Comparison of ENCODE assay signal across 1 cellular context in the genomic region with DNA sequence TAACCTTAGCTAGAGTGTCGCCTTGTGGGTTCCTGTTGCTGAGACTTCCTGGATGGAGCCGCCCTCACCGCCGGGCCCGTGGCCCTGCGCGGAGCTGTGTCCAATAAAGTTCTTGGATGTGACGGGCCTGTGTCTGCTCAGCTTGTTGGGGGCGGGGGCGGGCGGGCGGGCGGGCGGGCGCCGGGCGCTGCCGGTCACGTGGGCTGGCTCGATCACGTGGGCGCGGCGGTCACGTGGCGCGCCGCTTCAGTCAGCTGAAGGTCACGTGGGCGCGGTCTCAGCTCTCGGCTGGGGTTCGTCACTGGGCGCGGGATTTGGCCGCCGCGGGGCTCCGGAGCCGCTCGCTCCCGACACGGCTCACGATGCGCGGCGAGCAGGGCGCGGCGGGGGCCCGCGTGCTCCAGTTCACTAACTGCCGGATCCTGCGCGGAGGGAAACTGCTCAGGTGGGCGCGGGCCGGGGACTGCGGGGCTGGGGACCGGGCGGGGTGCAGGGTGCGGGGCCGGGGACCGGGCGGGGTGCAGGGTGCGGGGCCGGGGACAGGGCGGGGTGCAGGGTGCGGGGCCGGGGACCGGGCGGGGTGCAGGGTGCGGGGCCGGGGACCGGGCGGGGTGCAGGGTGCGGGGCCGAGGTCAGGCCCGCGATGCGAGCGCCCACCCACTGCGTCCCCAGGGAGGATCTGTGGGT.
TF ChIP-seq lines count a peak whose summit lies in the region.

A gene with protein sequence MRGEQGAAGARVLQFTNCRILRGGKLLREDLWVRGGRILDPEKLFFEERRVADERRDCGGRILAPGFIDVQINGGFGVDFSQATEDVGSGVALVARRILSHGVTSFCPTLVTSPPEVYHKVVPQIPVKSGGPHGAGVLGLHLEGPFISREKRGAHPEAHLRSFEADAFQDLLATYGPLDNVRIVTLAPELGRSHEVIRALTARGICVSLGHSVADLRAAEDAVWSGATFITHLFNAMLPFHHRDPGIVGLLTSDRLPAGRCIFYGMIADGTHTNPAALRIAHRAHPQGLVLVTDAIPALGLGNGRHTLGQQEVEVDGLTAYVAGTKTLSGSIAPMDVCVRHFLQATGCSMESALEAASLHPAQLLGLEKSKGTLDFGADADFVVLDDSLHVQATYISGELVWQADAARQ (plus strand): TSS at position 275 of the 687 bp plus-strand sequence. CDS start 88 bp downstream, at position 363.

TF ChIP-seq in GM12878, 131 proteins besides CTCF, POLR2A, EP300 and RAD21 (continued from another document and continues in another):
- TF ChIP-seq JUNB (IDR thresholded peaks at IDR 0.05) (no peak), ZNF207 (IDR thresholded peaks at IDR 0.05; ENCODE audit: borderline replicate concordance) (no peak), BMI1 (IDR thresholded peaks at IDR 0.05; ENCODE audit: borderline replicate concordance) (no peak), ATF7 (IDR thresholded peaks at IDR 0.05; ENCODE audit: low read depth) (no peak), CBFB (IDR thresholded peaks at IDR 0.05; ENCODE audit: low read depth) (no peak), PRDM15 (CRISPR knock-in tag; IDR thresholded peaks at IDR 0.05) (no peak), FOXK2 (IDR thresholded peaks at IDR 0.05) (no peak), SMAD5 (IDR thresholded peaks at IDR 0.05; ENCODE audit: low read depth) (no peak), TAF1 (IDR thresholded peaks at IDR 0.05; ENCODE audit: borderline replicate concordance, low read depth, low read length) (peak; percentile 63), BRCA1 (IDR thresholded peaks at IDR 0.05; ENCODE audit: low read depth, low read length) (peak; percentile 43), CBX3 (IDR thresholded peaks at IDR 0.05; ENCODE audit: borderline replicate concordance, low read depth) (no peak), MAX (IDR thresholded peaks at IDR 0.05; ENCODE audit: low read depth, low read length) (peak; percentile 98), ATF3 (IDR thresholded peaks at IDR 0.05; ENCODE audit: borderline replicate concordance, extremely low read depth, low read depth, low read length) (peak; percentile 100), EGR1 (IDR thresholded peaks at IDR 0.05; ENCODE audit: borderline replicate concordance in 1 of 2, low read depth in 2 of 2, low read length in 2 of 2) (peak; percentile 45 to 82), SUPT20H (IDR thresholded peaks at IDR 0.05; ENCODE audit: borderline replicate concordance, control insufficient read depth, low read depth, low read length) (no peak), DPF2 (IDR thresholded peaks at IDR 0.05) (no peak), HDAC6 (IDR thresholded peaks at IDR 0.05; ENCODE audit: unreplicated experiment) (no peak), SIX5 (IDR thresholded peaks at IDR 0.05; ENCODE audit: low read depth, low read length, severe bottlenecking) (no peak), HDAC2 (IDR thresholded peaks at IDR 0.05) (no peak), ZZZ3 (IDR thresholded peaks at IDR 0.05; ENCODE audit: control insufficient read depth, insufficient read length, low read depth) (no peak), MXI1 (IDR thresholded peaks at IDR 0.05; ENCODE audit: low read depth, low read length) (peak; percentile 67), RAD51 (IDR thresholded peaks at IDR 0.05) (peak; percentile 98), ELK1 (IDR thresholded peaks at IDR 0.05; ENCODE audit: low read depth, low read length) (no peak), HCFC1 (IDR thresholded peaks at IDR 0.05; ENCODE audit: low read length) (peak; percentile 65)
- TF ChIP-seq, protein P1, sequence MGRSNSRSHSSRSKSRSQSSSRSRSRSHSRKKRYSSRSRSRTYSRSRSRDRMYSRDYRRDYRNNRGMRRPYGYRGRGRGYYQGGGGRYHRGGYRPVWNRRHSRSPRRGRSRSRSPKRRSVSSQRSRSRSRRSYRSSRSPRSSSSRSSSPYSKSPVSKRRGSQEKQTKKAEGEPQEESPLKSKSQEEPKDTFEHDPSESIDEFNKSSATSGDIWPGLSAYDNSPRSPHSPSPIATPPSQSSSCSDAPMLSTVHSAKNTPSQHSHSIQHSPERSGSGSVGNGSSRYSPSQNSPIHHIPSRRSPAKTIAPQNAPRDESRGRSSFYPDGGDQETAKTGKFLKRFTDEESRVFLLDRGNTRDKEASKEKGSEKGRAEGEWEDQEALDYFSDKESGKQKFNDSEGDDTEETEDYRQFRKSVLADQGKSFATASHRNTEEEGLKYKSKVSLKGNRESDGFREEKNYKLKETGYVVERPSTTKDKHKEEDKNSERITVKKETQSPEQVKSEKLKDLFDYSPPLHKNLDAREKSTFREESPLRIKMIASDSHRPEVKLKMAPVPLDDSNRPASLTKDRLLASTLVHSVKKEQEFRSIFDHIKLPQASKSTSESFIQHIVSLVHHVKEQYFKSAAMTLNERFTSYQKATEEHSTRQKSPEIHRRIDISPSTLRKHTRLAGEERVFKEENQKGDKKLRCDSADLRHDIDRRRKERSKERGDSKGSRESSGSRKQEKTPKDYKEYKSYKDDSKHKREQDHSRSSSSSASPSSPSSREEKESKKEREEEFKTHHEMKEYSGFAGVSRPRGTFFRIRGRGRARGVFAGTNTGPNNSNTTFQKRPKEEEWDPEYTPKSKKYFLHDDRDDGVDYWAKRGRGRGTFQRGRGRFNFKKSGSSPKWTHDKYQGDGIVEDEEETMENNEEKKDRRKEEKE (IDR thresholded peaks at IDR 0.05): no peak
- TF ChIP-seq, protein P2, sequence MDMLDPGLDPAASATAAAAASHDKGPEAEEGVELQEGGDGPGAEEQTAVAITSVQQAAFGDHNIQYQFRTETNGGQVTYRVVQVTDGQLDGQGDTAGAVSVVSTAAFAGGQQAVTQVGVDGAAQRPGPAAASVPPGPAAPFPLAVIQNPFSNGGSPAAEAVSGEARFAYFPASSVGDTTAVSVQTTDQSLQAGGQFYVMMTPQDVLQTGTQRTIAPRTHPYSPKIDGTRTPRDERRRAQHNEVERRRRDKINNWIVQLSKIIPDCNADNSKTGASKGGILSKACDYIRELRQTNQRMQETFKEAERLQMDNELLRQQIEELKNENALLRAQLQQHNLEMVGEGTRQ (IDR thresholded peaks at IDR 0.05; ENCODE audit: borderline replicate concordance, low read depth, low read length): peak; percentile 98
- TF ChIP-seq, protein P3, sequence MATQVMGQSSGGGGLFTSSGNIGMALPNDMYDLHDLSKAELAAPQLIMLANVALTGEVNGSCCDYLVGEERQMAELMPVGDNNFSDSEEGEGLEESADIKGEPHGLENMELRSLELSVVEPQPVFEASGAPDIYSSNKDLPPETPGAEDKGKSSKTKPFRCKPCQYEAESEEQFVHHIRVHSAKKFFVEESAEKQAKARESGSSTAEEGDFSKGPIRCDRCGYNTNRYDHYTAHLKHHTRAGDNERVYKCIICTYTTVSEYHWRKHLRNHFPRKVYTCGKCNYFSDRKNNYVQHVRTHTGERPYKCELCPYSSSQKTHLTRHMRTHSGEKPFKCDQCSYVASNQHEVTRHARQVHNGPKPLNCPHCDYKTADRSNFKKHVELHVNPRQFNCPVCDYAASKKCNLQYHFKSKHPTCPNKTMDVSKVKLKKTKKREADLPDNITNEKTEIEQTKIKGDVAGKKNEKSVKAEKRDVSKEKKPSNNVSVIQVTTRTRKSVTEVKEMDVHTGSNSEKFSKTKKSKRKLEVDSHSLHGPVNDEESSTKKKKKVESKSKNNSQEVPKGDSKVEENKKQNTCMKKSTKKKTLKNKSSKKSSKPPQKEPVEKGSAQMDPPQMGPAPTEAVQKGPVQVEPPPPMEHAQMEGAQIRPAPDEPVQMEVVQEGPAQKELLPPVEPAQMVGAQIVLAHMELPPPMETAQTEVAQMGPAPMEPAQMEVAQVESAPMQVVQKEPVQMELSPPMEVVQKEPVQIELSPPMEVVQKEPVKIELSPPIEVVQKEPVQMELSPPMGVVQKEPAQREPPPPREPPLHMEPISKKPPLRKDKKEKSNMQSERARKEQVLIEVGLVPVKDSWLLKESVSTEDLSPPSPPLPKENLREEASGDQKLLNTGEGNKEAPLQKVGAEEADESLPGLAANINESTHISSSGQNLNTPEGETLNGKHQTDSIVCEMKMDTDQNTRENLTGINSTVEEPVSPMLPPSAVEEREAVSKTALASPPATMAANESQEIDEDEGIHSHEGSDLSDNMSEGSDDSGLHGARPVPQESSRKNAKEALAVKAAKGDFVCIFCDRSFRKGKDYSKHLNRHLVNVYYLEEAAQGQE (IDR thresholded peaks at IDR 0.05; ENCODE audit: low read depth, low read length): no peak
- TF ChIP-seq, protein P4, sequence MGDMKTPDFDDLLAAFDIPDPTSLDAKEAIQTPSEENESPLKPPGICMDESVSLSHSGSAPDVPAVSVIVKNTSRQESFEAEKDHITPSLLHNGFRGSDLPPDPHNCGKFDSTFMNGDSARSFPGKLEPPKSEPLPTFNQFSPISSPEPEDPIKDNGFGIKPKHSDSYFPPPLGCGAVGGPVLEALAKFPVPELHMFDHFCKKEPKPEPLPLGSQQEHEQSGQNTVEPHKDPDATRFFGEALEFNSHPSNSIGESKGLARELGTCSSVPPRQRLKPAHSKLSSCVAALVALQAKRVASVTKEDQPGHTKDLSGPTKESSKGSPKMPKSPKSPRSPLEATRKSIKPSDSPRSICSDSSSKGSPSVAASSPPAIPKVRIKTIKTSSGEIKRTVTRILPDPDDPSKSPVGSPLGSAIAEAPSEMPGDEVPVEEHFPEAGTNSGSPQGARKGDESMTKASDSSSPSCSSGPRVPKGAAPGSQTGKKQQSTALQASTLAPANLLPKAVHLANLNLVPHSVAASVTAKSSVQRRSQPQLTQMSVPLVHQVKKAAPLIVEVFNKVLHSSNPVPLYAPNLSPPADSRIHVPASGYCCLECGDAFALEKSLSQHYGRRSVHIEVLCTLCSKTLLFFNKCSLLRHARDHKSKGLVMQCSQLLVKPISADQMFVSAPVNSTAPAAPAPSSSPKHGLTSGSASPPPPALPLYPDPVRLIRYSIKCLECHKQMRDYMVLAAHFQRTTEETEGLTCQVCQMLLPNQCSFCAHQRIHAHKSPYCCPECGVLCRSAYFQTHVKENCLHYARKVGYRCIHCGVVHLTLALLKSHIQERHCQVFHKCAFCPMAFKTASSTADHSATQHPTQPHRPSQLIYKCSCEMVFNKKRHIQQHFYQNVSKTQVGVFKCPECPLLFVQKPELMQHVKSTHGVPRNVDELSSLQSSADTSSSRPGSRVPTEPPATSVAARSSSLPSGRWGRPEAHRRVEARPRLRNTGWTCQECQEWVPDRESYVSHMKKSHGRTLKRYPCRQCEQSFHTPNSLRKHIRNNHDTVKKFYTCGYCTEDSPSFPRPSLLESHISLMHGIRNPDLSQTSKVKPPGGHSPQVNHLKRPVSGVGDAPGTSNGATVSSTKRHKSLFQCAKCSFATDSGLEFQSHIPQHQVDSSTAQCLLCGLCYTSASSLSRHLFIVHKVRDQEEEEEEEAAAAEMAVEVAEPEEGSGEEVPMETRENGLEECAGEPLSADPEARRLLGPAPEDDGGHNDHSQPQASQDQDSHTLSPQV (IDR thresholded peaks at IDR 0.05): no peak
- TF ChIP-seq, protein P5, sequence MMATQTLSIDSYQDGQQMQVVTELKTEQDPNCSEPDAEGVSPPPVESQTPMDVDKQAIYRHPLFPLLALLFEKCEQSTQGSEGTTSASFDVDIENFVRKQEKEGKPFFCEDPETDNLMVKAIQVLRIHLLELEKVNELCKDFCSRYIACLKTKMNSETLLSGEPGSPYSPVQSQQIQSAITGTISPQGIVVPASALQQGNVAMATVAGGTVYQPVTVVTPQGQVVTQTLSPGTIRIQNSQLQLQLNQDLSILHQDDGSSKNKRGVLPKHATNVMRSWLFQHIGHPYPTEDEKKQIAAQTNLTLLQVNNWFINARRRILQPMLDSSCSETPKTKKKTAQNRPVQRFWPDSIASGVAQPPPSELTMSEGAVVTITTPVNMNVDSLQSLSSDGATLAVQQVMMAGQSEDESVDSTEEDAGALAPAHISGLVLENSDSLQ (IDR thresholded peaks at IDR 0.05): no peak
- TF ChIP-seq, protein P6, sequence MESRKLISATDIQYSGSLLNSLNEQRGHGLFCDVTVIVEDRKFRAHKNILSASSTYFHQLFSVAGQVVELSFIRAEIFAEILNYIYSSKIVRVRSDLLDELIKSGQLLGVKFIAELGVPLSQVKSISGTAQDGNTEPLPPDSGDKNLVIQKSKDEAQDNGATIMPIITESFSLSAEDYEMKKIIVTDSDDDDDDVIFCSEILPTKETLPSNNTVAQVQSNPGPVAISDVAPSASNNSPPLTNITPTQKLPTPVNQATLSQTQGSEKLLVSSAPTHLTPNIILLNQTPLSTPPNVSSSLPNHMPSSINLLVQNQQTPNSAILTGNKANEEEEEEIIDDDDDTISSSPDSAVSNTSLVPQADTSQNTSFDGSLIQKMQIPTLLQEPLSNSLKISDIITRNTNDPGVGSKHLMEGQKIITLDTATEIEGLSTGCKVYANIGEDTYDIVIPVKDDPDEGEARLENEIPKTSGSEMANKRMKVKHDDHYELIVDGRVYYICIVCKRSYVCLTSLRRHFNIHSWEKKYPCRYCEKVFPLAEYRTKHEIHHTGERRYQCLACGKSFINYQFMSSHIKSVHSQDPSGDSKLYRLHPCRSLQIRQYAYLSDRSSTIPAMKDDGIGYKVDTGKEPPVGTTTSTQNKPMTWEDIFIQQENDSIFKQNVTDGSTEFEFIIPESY (IDR thresholded peaks at IDR 0.05): no peak
